Comparison of ENCODE assay signal across 17 cellular contexts in genomic region chr7:92595281-92595680, GRCh38. TPM values are rescaled to one million over a fixed set of nuclear protein-coding genes. Genes with fewer than 3 reads are reported as not detected.
DNase-seq lines count a peak whose midpoint lies in the region; ATAC-seq and TF ChIP-seq lines count a peak whose summit lies in the region.
"Had no signal": no experiment of that assay in that cellular context is flagged by ENCODE, and none has a peak within 500 bp of the region (broad histone marks: within the 10 kb centered on the region; RNA-seq: fewer than 3 reads in every experiment).

No MANE protein-coding gene starts in this region.

- H3K79me1 ChIP-seq in IMR-90 (ENCODE audit: low read depth in 1 of 2, low read length in 2 of 2) = no peaks in the 10 kb centered on the region

- ATAC-seq in IMR-90 (ENCODE audit: low read depth) (no peak), HG03175 (IDR thresholded peaks at IDR 0.05; ENCODE audit: unreplicated experiment) (no peak)
- ATAC-seq: CD8-positive, alpha-beta T cell; left cardiac atrium had no signal

- no peak overlapping the region for H2AFZ ChIP-seq in IMR-90 (replicated peaks; ENCODE audit: low read length, poor library complexity)
- H2AFZ ChIP-seq: hepatocyte had no signal

- H3K27ac ChIP-seq in IMR-90 (ENCODE audit: insufficient read depth, low read length) = no peak overlapping the region
- no peak overlapping the region for H3K27ac ChIP-seq in uterus
- H3K27ac ChIP-seq: hepatocyte, thoracic aorta had no signal

- H2BK120ac ChIP-seq in IMR-90 (ENCODE audit: low read depth, low read length) = no peak overlapping the region

- no peak overlapping the region for H4K91ac ChIP-seq in IMR-90 (ENCODE audit: insufficient read depth, low read depth, low read length)

- no peaks in the 10 kb centered on the region; the same call in 1 of the 2 replicates for H4K20me1 ChIP-seq in IMR-90 (ENCODE audit: insufficient read depth, low read length)

- no peak overlapping the region for H3K14ac ChIP-seq in IMR-90 (replicated peaks; ENCODE audit: low read depth, low read length)

- no peaks in the 10 kb centered on the region for H3K4me1 ChIP-seq in IMR-90 (ENCODE audit: control insufficient read depth, insufficient read depth, low read length)
- no peaks in the 10 kb centered on the region for H3K4me1 ChIP-seq in uterus

- H3K36me3 ChIP-seq in IMR-90 (ENCODE audit: control insufficient read depth, insufficient read depth, low read length) = no peaks in the 10 kb centered on the region
- H3K36me3 ChIP-seq in uterus = no peaks in the 10 kb centered on the region
- H3K36me3 ChIP-seq: thoracic aorta had no signal

- no peak overlapping the region for H4K8ac ChIP-seq in IMR-90 (ENCODE audit: low read depth in 2 of 2, low read length in 2 of 2)

- intact Hi-C loops in IMR-90 (cut with micrococcal nuclease) = no loop called here
- intact Hi-C loops in uterus (cut with DNase I; ENCODE audit: low total_unique reads) = no loop called here

- H2BK5ac ChIP-seq in IMR-90 (ENCODE audit: low read depth, low read length, poor library complexity, severe bottlenecking) = no peak overlapping the region

- H3K4me3 ChIP-seq in IMR-90 (ENCODE audit: insufficient read depth, low read depth, low read length) (no peak overlapping the region), uterus (no peak overlapping the region)
- H3K4me3 ChIP-seq: hepatocyte, thoracic aorta had no signal

- H2AK9ac ChIP-seq in IMR-90 (replicated peaks; ENCODE audit: low read depth, low read length, poor library complexity) = no peak overlapping the region

- H3K4ac ChIP-seq in IMR-90 (ENCODE audit: low read depth, low read length) = no peak overlapping the region

- no CpG with 5 or more reads among the region's 4 CpGs for WGBS in IMR-90 (ENCODE audit: extremely low coverage in 2 of 2, insufficient read length in 1 of 2), 2 experiments

- in situ Hi-C loops in IMR-90 (cut with MboI; ENCODE audit: low sequenced_read_pairs) = no loop called here

- no peak overlapping the region for H2AK5ac ChIP-seq in IMR-90 (ENCODE audit: low read depth, low read length)

- peak; percentile 79 for DNase-seq in EH (ENCODE audit: low read depth)
- DNase-seq in IMR-90 = peak; percentile 62
- DNase-seq in amniotic stem cell (lab: John Stamatoyannopoulos, UW) = peak; percentile 12
- DNase-seq in kidney tubule cell (ENCODE audit: low spot score) = peak; percentile 73
- no peak for DNase-seq in foreskin melanocyte
- no peak for DNase-seq in NCI-H1105 (lab: John Stamatoyannopoulos, UW)
- DNase-seq in uterus = no peak
- DNase-seq: activated B cell treated with CpG ODN at 0.5 μM for 24 hours; CD8-positive, alpha-beta T cell; cerebellar nuclear complex; left cardiac atrium; NCI-H1105 treated with DMSO at 0.1 percent for 48 hours; NCI-H2227 treated with DMSO at 0.1 percent for 48 hours; stimulated activated CD4-positive, alpha-beta T cell treated with anti-CD3 and anti-CD28 coated beads, Interleukin-15, amount 100 ng/mL, for 24 hours had no signal

- no peaks in the 10 kb centered on the region for H3K9me3 ChIP-seq in IMR-90 (ENCODE audit: control insufficient read depth, insufficient read depth, low read length)
- no peaks in the 10 kb centered on the region for H3K9me3 ChIP-seq in uterus
- H3K9me3 ChIP-seq: thoracic aorta had no signal

- TF ChIP-seq POLR2A in IMR-90 (IDR thresholded peaks at IDR 0.05; ENCODE audit: low read depth, low read length) (no peak), uterus (IDR thresholded peaks at IDR 0.05) (no peak)

- H2BK15ac ChIP-seq in IMR-90 (ENCODE audit: low read depth, low read length) = no peak overlapping the region

- no peaks in the 10 kb centered on the region for H3K9me1 ChIP-seq in IMR-90 (ENCODE audit: insufficient read depth, low read length)

- no peak overlapping the region for H3K56ac ChIP-seq in IMR-90 (ENCODE audit: extremely low read depth, insufficient read depth, low read length)

- no peak for TF ChIP-seq CTCF in IMR-90 (conservative IDR thresholded peaks at IDR 0.05; ENCODE audit: low read depth, low read length)
- TF ChIP-seq CTCF in uterus (IDR thresholded peaks at IDR 0.05) = no peak

- POLR2A ChIA-PET in IMR-90 (lab: Charles Lee; ENCODE audit: unreplicated experiment) = interaction anchor here (1.0 kb wide), 1 partner anchor 11 kb away, joined by 3 read pairs; no protein-coding TSS in a partner anchor

- H4K5ac ChIP-seq in IMR-90 (ENCODE audit: low read depth, low read length) = no peak overlapping the region

- no peak overlapping the region for H3K18ac ChIP-seq in IMR-90 (ENCODE audit: low read depth, low read length)

- H3K23ac ChIP-seq in IMR-90 (ENCODE audit: low read depth, low read length) = no peak overlapping the region

- CTCF ChIA-PET in IMR-90 (lab: Yijun Ruan, JAX) = interaction anchor here (1.1 kb wide), 1 partner anchor 9 kb away, joined by 5 read pairs; no protein-coding TSS in a partner anchor

- no peak overlapping the region for H3K9ac ChIP-seq in IMR-90 (ENCODE audit: low read depth, low read length)

- no peak overlapping the region for H2BK20ac ChIP-seq in IMR-90 (ENCODE audit: low read depth, low read length)

- H3K4me2 ChIP-seq in IMR-90 (ENCODE audit: low read depth, low read length) = no peak overlapping the region
- H3K4me2 ChIP-seq: hepatocyte had no signal

- no peak for TF ChIP-seq RAD21 in IMR-90 (IDR thresholded peaks at IDR 0.05; ENCODE audit: low read length)

- dilution Hi-C loops in IMR-90 (cut with HindIII; ENCODE audit: low sequenced_read_pairs, unreplicated experiment) = no loop called here

- BruUV-seq in IMR-90 (replicated peaks; lab: Mats Ljungman, UMichigan) = no TSS peak

- H3K27me3 ChIP-seq in IMR-90 (ENCODE audit: control insufficient read depth, insufficient read depth, low read length) = no peaks in the 10 kb centered on the region
- no peaks in the 10 kb centered on the region for H3K27me3 ChIP-seq in uterus
- H3K27me3 ChIP-seq: hepatocyte had no signal

TF ChIP-seq in IMR-90, 13 proteins besides CTCF, POLR2A, EP300 and RAD21:
- TF ChIP-seq CEBPB (IDR thresholded peaks at IDR 0.05; ENCODE audit: low read depth, low read length) (no peak), NFE2L2 (IDR thresholded peaks at IDR 0.05; ENCODE audit: low read depth, low read length) (no peak), MXI1 (IDR thresholded peaks at IDR 0.05; ENCODE audit: borderline replicate concordance, low read depth, low read length) (no peak), MAFK (IDR thresholded peaks at IDR 0.05; ENCODE audit: low read depth, low read length) (no peak), RCOR1 (IDR thresholded peaks at IDR 0.05; ENCODE audit: insufficient replicate concordance, low read length) (no peak), ELK1 (IDR thresholded peaks at IDR 0.05; ENCODE audit: borderline replicate concordance, low read depth, low read length) (no peak), BHLHE40 (IDR thresholded peaks at IDR 0.05; ENCODE audit: low read depth, low read length) (no peak), USF2 (IDR thresholded peaks at IDR 0.05; ENCODE audit: low read depth, low read length) (no peak), CHD1 (IDR thresholded peaks at IDR 0.05; ENCODE audit: low read depth, low read length) (no peak)

RNA-seq across cellular contexts. Expression of gene FAM133B, which starts 5.1 kb away (rescaled TPM):
- total RNA-seq in IMR-90 (2012; rRNA removed) (5.4 and 16.4 TPM in 2 replicates), uterus (10 to 100 TPM in 3 of 4 donors, 1 to 10 TPM in 1; 7.2 to 42.9 (median 34.3) TPM)
- 9.5 and 10.6 TPM in 2 replicates for polyA plus RNA-seq in IMR-90 (2012; rRNA removed)
- polyA plus RNA-seq in IMR-90 (2012; cell fraction: cytosol; rRNA removed) = 1.3 and 2.1 TPM in 2 replicates
- 2.5 and 20.4 TPM in 2 replicates for polyA plus RNA-seq in IMR-90 (2012; cell fraction: nucleus; rRNA removed; ENCODE audit: low replicate concordance)

Comparison
In these comparisons a context has a peak if more than half of its experiments do, and no peak if none do; other contexts are left out.
1. DNase-seq: peak in EH (single experiment), IMR-90 (single experiment), amniotic stem cell (single experiment) and kidney tubule cell (single experiment); none in foreskin melanocyte (single experiment), NCI-H1105 (single experiment) and uterus (0 of 2).